23 cellular contexts compared by ENCODE assay signal in the genomic region with DNA sequence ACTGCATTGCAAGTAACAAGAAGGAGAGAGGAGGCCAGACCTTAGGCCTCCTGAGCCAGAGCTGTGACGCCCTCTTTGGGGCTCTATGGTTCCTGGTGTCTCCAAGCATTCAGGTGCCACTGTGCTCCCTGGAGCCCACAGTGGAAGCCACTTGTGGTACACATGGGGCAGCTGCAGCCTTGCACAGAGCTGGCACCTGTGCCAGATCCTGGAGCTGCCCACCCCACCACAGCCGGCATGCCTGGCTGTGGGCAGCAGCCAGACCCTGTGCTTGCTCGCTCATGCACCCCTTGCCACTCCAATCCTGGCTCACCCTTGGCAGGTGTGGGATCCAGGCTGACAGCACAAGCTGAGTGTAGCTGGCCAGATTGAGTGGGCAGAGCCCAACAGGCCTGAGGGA.
"Had no signal": no experiment of that assay in that cellular context is flagged by ENCODE, and none has a peak within 500 bp of the region (broad histone marks: within the 10 kb centered on the region; RNA-seq: fewer than 3 reads in every experiment).

No MANE protein-coding gene starts in this region.

- H3K4me2 ChIP-seq: hepatocyte had no signal

- H3K4me3 ChIP-seq: coronary artery, hepatocyte, mucosa of descending colon, pancreas, psoas muscle, suprapubic skin, thyroid gland, upper lobe of left lung had no signal

- H3K36me3 ChIP-seq: pancreas, suprapubic skin, thyroid gland, upper lobe of left lung had no signal

- FAIRE-seq: endothelial cell of umbilical vein, pancreas had no signal

- H3K27ac ChIP-seq: coronary artery, hepatocyte, pancreas, psoas muscle, suprapubic skin, thyroid gland, upper lobe of left lung had no signal

- H3K4me1 ChIP-seq: pancreas, psoas muscle, suprapubic skin, thyroid gland, upper lobe of left lung had no signal

- ATAC-seq: mucosa of descending colon, natural killer cell, pancreas, psoas muscle, sciatic nerve had no signal

- H3K9me3 ChIP-seq: mucosa of descending colon, pancreas, psoas muscle, suprapubic skin, thyroid gland, upper lobe of left lung had no signal

- H3K79me2 ChIP-seq: hepatocyte had no signal

- H3K27me3 ChIP-seq: hepatocyte, pancreas, suprapubic skin, thyroid gland, upper lobe of left lung had no signal

- DNase-seq: caudate nucleus; effector CD4-positive, alpha-beta T cell; endodermal cell; erythroblast; foreskin melanocyte; head of caudate nucleus; kidney glomerular epithelial cell; mucosa of descending colon; natural killer cell; nucleus accumbens; psoas muscle; retina; stimulated activated CD4-positive, alpha-beta T cell treated with anti-CD3 and anti-CD28 coated beads, Interleukin-2, amount 100 ng/mL, for 24 hours; stimulated activated CD4-positive, alpha-beta T cell treated with anti-CD3 and anti-CD28 coated beads, Interleukin-4, amount 100 ng/mL, for 4 hours; stimulated activated naive CD4-positive, alpha-beta T cell; thyroid gland had no signal

- H2AFZ ChIP-seq: hepatocyte had no signal
